ENCODE assay signal across 2 cellular contexts in the genomic region with DNA sequence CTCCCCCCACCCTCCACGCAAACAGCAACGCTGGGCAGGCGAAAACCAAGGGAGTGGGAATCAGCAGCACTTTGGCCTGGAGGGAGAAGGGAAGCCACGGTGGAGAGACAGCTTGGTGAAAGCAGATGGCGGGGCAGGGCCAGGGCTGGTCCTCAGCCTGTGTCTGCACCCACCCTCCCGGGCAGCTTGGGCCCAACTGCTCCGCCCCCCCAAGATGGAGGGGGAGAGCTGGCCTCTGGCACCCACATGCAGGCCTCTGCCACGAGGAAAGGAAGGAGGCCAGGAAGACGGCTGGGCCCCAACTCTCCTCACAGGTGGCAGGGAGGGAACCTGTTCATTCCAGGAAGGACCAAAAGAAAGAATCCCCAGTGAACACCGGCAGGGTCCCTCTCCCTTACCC.
TF ChIP-seq lines count a peak whose summit lies in the region.

No MANE protein-coding gene starts in this region.

TF ChIP-seq in SK-N-SH, 30 proteins besides CTCF, POLR2A, EP300 and RAD21 (continued from another document):
- TF ChIP-seq TEAD4 (IDR thresholded peaks at IDR 0.05; ENCODE audit: borderline replicate concordance, insufficient read depth), result no peak
- TF ChIP-seq SMC3 (IDR thresholded peaks at IDR 0.05; ENCODE audit: low read depth, low read length), result no peak
- TF ChIP-seq FOXJ3 (CRISPR knock-in tag; IDR thresholded peaks at IDR 0.05), result no peak
- no peak for TF ChIP-seq TAF1 (IDR thresholded peaks at IDR 0.05; ENCODE audit: borderline replicate concordance, low read depth, low read length)

TF ChIP-seq in SK-N-SH treated with all-trans-retinoic acid at 6 μM for 48 hours, 23 proteins besides CTCF, POLR2A, EP300 and RAD21 (continued from another document):
- TF ChIP-seq PATZ1 (CRISPR knock-in tag; IDR thresholded peaks at IDR 0.05; ENCODE audit: borderline replicate concordance) (no peak), ISL1 (CRISPR knock-in tag; IDR thresholded peaks at IDR 0.05) (no peak), ZFP3 (CRISPR knock-in tag; IDR thresholded peaks at IDR 0.05) (no peak), BACH2 (CRISPR knock-in tag; IDR thresholded peaks at IDR 0.05; ENCODE audit: borderline replicate concordance) (no peak), ESRRG (CRISPR knock-in tag; IDR thresholded peaks at IDR 0.05) (no peak), CSRNP3 (CRISPR knock-in tag; IDR thresholded peaks at IDR 0.05) (no peak), ZNF70 (CRISPR knock-in tag; IDR thresholded peaks at IDR 0.05) (no peak), ZNF565 (CRISPR knock-in tag; conservative IDR thresholded peaks at IDR 0.05; ENCODE audit: low read depth) (no peak), TSHZ2 (CRISPR knock-in tag; IDR thresholded peaks at IDR 0.05) (no peak), TCF4 (CRISPR knock-in tag; IDR thresholded peaks at IDR 0.05; ENCODE audit: borderline replicate concordance) (no peak)
- TF ChIP-seq, protein P1, sequence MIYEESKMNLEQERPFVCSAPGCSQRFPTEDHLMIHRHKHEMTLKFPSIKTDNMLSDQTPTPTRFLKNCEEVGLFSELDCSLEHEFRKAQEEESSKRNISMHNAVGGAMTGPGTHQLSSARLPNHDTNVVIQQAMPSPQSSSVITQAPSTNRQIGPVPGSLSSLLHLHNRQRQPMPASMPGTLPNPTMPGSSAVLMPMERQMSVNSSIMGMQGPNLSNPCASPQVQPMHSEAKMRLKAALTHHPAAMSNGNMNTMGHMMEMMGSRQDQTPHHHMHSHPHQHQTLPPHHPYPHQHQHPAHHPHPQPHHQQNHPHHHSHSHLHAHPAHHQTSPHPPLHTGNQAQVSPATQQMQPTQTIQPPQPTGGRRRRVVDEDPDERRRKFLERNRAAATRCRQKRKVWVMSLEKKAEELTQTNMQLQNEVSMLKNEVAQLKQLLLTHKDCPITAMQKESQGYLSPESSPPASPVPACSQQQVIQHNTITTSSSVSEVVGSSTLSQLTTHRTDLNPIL (CRISPR knock-in tag; IDR thresholded peaks at IDR 0.05; ENCODE audit: low read depth), result no peak
